ENCODE assay signal across 32 cellular contexts in the genomic region with DNA sequence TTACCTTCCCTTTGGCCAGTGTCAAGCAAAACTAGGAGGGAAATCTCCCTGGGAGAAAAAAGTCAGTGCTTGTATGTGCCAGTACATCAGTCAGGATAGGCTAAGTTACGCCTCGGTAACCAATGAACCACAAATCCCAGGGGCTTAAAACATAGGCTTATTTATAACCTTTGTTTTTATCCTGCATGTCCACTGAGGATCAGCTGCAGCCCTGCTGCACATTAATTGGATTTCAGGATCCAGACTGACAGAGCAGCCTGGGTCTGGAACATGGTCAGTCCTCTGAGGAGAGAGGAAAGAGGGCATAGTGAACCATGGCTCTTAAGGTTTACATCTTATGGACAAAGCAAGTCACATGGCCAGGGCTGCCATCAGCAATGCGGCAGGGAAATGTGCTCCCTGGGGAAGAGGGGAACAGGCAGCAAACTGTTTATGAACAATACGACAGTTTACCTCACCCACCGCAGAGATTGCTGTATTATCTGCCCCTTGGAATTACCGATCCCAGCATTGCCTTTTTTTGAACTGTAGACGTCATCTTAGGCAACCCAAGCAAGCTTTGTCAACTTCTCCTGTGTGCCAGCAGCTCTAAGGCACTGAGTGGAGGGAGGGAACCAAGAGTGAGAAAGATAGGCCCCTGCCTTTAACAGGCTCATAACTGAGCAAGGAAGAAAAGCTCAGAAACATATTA. TPM values are rescaled to one million over a fixed set of nuclear protein-coding genes. Genes with fewer than 3 reads are reported as not detected.
"Had no signal": no experiment of that assay in that cellular context is flagged by ENCODE, and none has a peak within 500 bp of the region (broad histone marks: within the 10 kb centered on the region; RNA-seq: fewer than 3 reads in every experiment).

No MANE protein-coding gene starts in this region.

- ATAC-seq: effector memory CD8-positive, alpha-beta T cell; gastroesophageal sphincter; natural killer cell had no signal

- H3K36me3 ChIP-seq: gastroesophageal sphincter, left ventricle myocardium inferior, neural progenitor cell, right lobe of liver, uterus had no signal

- H3K36me3 Mint-ChIP-seq: natural killer cell, neural progenitor cell, type B pancreatic cell had no signal

- H3K4me3 Mint-ChIP-seq: activated T-helper 1 cell treated with anti-CD3 and anti-CD28 coated beads, Interleukin-12 subunit alpha, Interleukin-12 subunit beta, Interleukin-2, Interleukin-4 antibody, amounts not matched to agents 30 ng/mL and 10 ng/mL and 1 ng/mL, durations not matched to agents 14 hours and 24 hours and 36 hours; effector memory CD8-positive, alpha-beta T cell; natural killer cell; neural progenitor cell; stimulated activated naive CD8-positive, alpha-beta T cell treated with anti-CD3 and anti-CD28 coated beads, Interleukin-15, Interleukin-2, amounts not matched to agents 100 ng/mL and 50 ng/mL, for 24 hours; type B pancreatic cell had no signal

- H3K9me3 ChIP-seq: gastroesophageal sphincter, left ventricle myocardium inferior, right lobe of liver, uterus had no signal

- H3K4me3 ChIP-seq: gastroesophageal sphincter, hepatocyte, left ventricle myocardium inferior, lung, neural progenitor cell, right lobe of liver, skin epidermis, uterus had no signal

- H3K27me3 Mint-ChIP-seq: type B pancreatic cell had no signal

- DNase-seq: activated CD4-positive, alpha-beta T cell treated with anti-CD3 and anti-CD28 coated beads for 4 hours; activated CD4-positive, alpha-beta T cell treated with anti-CD3 and anti-CD28 coated beads, Interleukin-2, amount 50 U/mL, for 4 hours; activated gamma-delta T cell; activated naive CD4-positive, alpha-beta T cell treated with anti-CD3 and anti-CD28 coated beads, Interleukin-2, amount 50 U/mL, for 16 hours; activated T-cell treated with anti-CD3 and anti-CD28 coated beads, Interleukin-2, amount 50 U/mL, for 1 hour; amniotic stem cell; caudate nucleus; cortex of kidney; effector memory CD8-positive, alpha-beta T cell; islet precursor cell; left ventricle myocardium inferior; natural killer cell; occipital lobe; stimulated activated CD4-positive, alpha-beta T cell treated with anti-CD3 and anti-CD28 coated beads, Interleukin-12 subunit alpha, Interleukin-12 subunit beta, amount 100 ng/mL, for 4 hours; stimulated activated CD4-positive, alpha-beta T cell treated with anti-CD3 and anti-CD28 coated beads, Interleukin-4, amount 100 ng/mL, for 1 hour; uterus had no signal

- FAIRE-seq: endothelial cell of umbilical vein had no signal

- H3K27me3 ChIP-seq: gastroesophageal sphincter, hepatocyte, neural progenitor cell, right lobe of liver, uterus had no signal

- H3K27ac ChIP-seq: gastroesophageal sphincter, hepatocyte, left ventricle myocardium inferior, neural progenitor cell, right lobe of liver, skin epidermis, uterus had no signal

- H3K79me2 ChIP-seq: hepatocyte had no signal

- H3K9ac ChIP-seq: neural progenitor cell had no signal

- H3K4me1 ChIP-seq: gastroesophageal sphincter, left ventricle myocardium inferior, neural progenitor cell, uterus had no signal

- H3K9me3 Mint-ChIP-seq: activated T-helper 1 cell treated with anti-CD3 and anti-CD28 coated beads, Interleukin-12 subunit alpha, Interleukin-12 subunit beta, Interleukin-2, Interleukin-4 antibody, amounts not matched to agents 30 ng/mL and 10 ng/mL and 1 ng/mL, durations not matched to agents 14 hours and 24 hours and 36 hours; effector memory CD8-positive, alpha-beta T cell; natural killer cell; neural progenitor cell; stimulated activated naive CD8-positive, alpha-beta T cell treated with anti-CD3 and anti-CD28 coated beads, Interleukin-15, Interleukin-2, amounts not matched to agents 100 ng/mL and 50 ng/mL, for 24 hours had no signal

- H2AFZ ChIP-seq: hepatocyte, neural progenitor cell had no signal

- H3K4me1 Mint-ChIP-seq: natural killer cell, neural progenitor cell had no signal

- H3K4me2 ChIP-seq: hepatocyte, neural progenitor cell had no signal

- H3K27ac Mint-ChIP-seq: activated T-helper 1 cell treated with anti-CD3 and anti-CD28 coated beads, Interleukin-12 subunit alpha, Interleukin-12 subunit beta, Interleukin-2, Interleukin-4 antibody, amounts not matched to agents 30 ng/mL and 10 ng/mL and 1 ng/mL, durations not matched to agents 14 hours and 24 hours and 36 hours; effector memory CD8-positive, alpha-beta T cell; natural killer cell; neural progenitor cell; stimulated activated naive CD8-positive, alpha-beta T cell treated with anti-CD3 and anti-CD28 coated beads, Interleukin-15, Interleukin-2, amounts not matched to agents 100 ng/mL and 50 ng/mL, for 24 hours; type B pancreatic cell had no signal

RNA-seq across cellular contexts. Expression of gene SPRR4, which starts 9.1 kb away (rescaled TPM):
- total RNA-seq: activated T-helper 1 cell treated with anti-CD3 and anti-CD28 coated beads, Interleukin-12 subunit alpha, Interleukin-12 subunit beta, Interleukin-2, Interleukin-4 antibody, amounts not matched to agents 30 ng/mL and 10 ng/mL and 1 ng/mL, durations not matched to agents 14 hours and 24 hours and 36 hours; chondrocyte; endothelial cell of umbilical vein; fibroblast of lung; fibroblast of villous mesenchyme; gastroesophageal sphincter; hepatocyte; left ventricle myocardium inferior; lung; mononuclear cell; natural killer cell; occipital lobe; pulmonary artery endothelial cell; right lobe of liver; subcutaneous adipose tissue; uterus had no signal
- polyA plus RNA-seq: endothelial cell of umbilical vein, fibroblast of lung, hepatocyte, lung had no signal

RNA-seq across cellular contexts. Expression of gene SPRR5, which starts 14.3 kb away (rescaled TPM):
- total RNA-seq: activated T-helper 1 cell treated with anti-CD3 and anti-CD28 coated beads, Interleukin-12 subunit alpha, Interleukin-12 subunit beta, Interleukin-2, Interleukin-4 antibody, amounts not matched to agents 30 ng/mL and 10 ng/mL and 1 ng/mL, durations not matched to agents 14 hours and 24 hours and 36 hours; chondrocyte; endothelial cell of umbilical vein; fibroblast of lung; fibroblast of villous mesenchyme; gastroesophageal sphincter; hepatocyte; left ventricle myocardium inferior; lung; mononuclear cell; natural killer cell; occipital lobe; pulmonary artery endothelial cell; right lobe of liver; subcutaneous adipose tissue; uterus had no signal
- polyA plus RNA-seq: endothelial cell of umbilical vein, fibroblast of lung, hepatocyte had no signal

RNA-seq across cellular contexts. Expression of gene SPRR1A, which starts 22.5 kb away (rescaled TPM):
- total RNA-seq: activated T-helper 1 cell treated with anti-CD3 and anti-CD28 coated beads, Interleukin-12 subunit alpha, Interleukin-12 subunit beta, Interleukin-2, Interleukin-4 antibody, amounts not matched to agents 30 ng/mL and 10 ng/mL and 1 ng/mL, durations not matched to agents 14 hours and 24 hours and 36 hours; chondrocyte; endothelial cell of umbilical vein; fibroblast of lung; fibroblast of villous mesenchyme; gastroesophageal sphincter; hepatocyte; left ventricle myocardium inferior; lung; mononuclear cell; natural killer cell; occipital lobe; pulmonary artery endothelial cell; right lobe of liver; subcutaneous adipose tissue; uterus had no signal
- polyA plus RNA-seq: endothelial cell of umbilical vein, fibroblast of lung, hepatocyte, lung had no signal

RNA-seq across cellular contexts. Expression of gene SPRR3, which starts 40.2 kb away (rescaled TPM):
- total RNA-seq: activated T-helper 1 cell treated with anti-CD3 and anti-CD28 coated beads, Interleukin-12 subunit alpha, Interleukin-12 subunit beta, Interleukin-2, Interleukin-4 antibody, amounts not matched to agents 30 ng/mL and 10 ng/mL and 1 ng/mL, durations not matched to agents 14 hours and 24 hours and 36 hours; chondrocyte; endothelial cell of umbilical vein; fibroblast of lung; fibroblast of villous mesenchyme; hepatocyte; left ventricle myocardium inferior; mononuclear cell; natural killer cell; pulmonary artery endothelial cell; subcutaneous adipose tissue had no signal
- polyA plus RNA-seq: endothelial cell of umbilical vein, fibroblast of lung had no signal

RNA-seq across cellular contexts. Expression of gene IVL, which starts 53.0 kb away (rescaled TPM):
- total RNA-seq: activated T-helper 1 cell treated with anti-CD3 and anti-CD28 coated beads, Interleukin-12 subunit alpha, Interleukin-12 subunit beta, Interleukin-2, Interleukin-4 antibody, amounts not matched to agents 30 ng/mL and 10 ng/mL and 1 ng/mL, durations not matched to agents 14 hours and 24 hours and 36 hours; chondrocyte; endothelial cell of umbilical vein; fibroblast of lung; fibroblast of villous mesenchyme; hepatocyte; left ventricle myocardium inferior; mononuclear cell; natural killer cell; occipital lobe; right lobe of liver; subcutaneous adipose tissue; uterus had no signal
- polyA plus RNA-seq: endothelial cell of umbilical vein, hepatocyte had no signal
